Comparison of ENCODE assay signal across 1 cellular context in the genomic region with DNA sequence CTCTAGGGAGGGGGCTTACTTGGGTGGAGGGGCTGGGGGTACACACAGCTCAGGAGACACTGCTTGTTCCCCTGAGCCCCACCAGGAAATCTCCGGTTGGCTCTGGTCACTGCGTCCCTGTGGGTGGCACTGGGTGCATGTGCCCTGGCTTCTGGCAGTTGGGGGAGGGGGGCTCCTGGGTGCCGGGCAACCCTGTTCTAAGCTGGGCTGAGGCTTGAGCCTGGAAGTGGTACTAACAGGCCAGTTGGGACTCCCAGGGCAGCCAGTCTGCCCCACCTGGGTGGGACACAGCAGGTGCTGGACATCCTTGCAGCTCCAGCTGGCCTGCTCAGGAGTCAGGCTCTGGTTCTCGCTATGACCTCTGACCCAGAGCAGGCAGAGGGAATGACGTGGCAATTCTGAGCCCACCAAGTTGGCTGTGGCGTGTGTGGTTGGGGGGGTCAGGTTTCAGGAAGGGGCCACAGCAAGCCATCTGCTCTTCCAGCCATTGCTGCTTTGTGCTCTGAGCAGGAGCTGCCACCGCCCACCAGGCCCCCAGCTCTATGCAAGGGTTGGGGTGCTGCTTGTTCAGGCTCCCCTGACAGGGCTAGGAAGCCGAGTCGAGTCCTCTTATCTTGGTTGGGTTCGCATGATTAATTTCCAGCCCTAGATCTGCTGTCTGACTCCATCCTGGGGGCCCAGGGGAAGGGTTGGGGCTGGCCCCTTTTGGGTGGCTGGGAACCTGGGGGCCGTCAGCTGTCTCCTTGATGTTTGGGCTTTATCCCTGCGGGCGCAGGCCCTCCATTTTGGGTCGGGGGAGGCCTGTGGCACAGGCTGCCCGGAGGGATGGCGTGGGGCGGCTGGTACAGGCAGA.
A peak's percentile ranks its signal among the peaks of the same experiment; 100 is the strongest.
TF ChIP-seq lines count a peak whose summit lies in the region.

No MANE protein-coding gene starts in this region.

TF ChIP-seq in HepG2, 621 proteins besides CTCF, POLR2A, EP300 and RAD21 (continued from another document and continues in another):
- TF ChIP-seq ZNF142 (CRISPR knock-in tag; IDR thresholded peaks at IDR 0.05) (peak; percentile 27; the same call in 1 of the 2 replicates), NFE2L2 (IDR thresholded peaks at IDR 0.05; ENCODE audit: low read length) (peak; percentile 96), THAP7 (CRISPR knock-in tag; IDR thresholded peaks at IDR 0.05) (no peak; the same call in 1 of the 2 replicates), ELF4 (CRISPR knock-in tag; IDR thresholded peaks at IDR 0.05; ENCODE audit: borderline replicate concordance) (0 out of 2 replicates have a peak, but pooled peaks have one; percentile 63), ZFP1 (CRISPR knock-in tag; IDR thresholded peaks at IDR 0.05) (peak; percentile 46; the same call in 1 of the 2 replicates), KLF11 (CRISPR knock-in tag; IDR thresholded peaks at IDR 0.05) (peak; percentile 38; the same call in 1 of the 2 replicates), PAWR (CRISPR knock-in tag; IDR thresholded peaks at IDR 0.05; ENCODE audit: borderline replicate concordance) (no peak), YEATS4 (CRISPR knock-in tag; IDR thresholded peaks at IDR 0.05; ENCODE audit: borderline replicate concordance) (peak; percentile 20; the same call in 1 of the 2 replicates), ZNF224 (CRISPR knock-in tag; IDR thresholded peaks at IDR 0.05) (0 out of 2 replicates have a peak, but pooled peaks have one; percentile 36), GZF1 (CRISPR knock-in tag; IDR thresholded peaks at IDR 0.05) (peak; percentile 6), ZC3H13 (CRISPR knock-in tag; IDR thresholded peaks at IDR 0.05) (no peak; the same call in 1 of the 2 replicates), ZNF510 (CRISPR knock-in tag; IDR thresholded peaks at IDR 0.05; ENCODE audit: low read depth) (peak; percentile 65; the same call in 1 of the 2 replicates), ZNF589 (CRISPR knock-in tag; conservative IDR thresholded peaks at IDR 0.05) (no peak; the same call in none of the 2 replicates), HOXA5 (CRISPR knock-in tag; IDR thresholded peaks at IDR 0.05) (0 out of 2 replicates have a peak, but pooled peaks have one; percentile 15), SRSF9 (IDR thresholded peaks at IDR 0.05; ENCODE audit: borderline replicate concordance, insufficient read depth, low read depth, low read length, poor library complexity, severe bottlenecking) (no peak), ZNF598 (CRISPR knock-in tag; IDR thresholded peaks at IDR 0.05; ENCODE audit: borderline replicate concordance) (0 out of 2 replicates have a peak, but pooled peaks have one; percentile 43), RARG (CRISPR knock-in tag; IDR thresholded peaks at IDR 0.05; ENCODE audit: low read depth) (no peak), NR2F1 (CRISPR knock-in tag; IDR thresholded peaks at IDR 0.05) (peak; percentile 69; a peak in 3 of 4 replicates), ZNF792 (CRISPR knock-in tag; IDR thresholded peaks at IDR 0.05) (peak; percentile 7; the same call in 1 of the 2 replicates), ELF1 (CRISPR knock-in tag; IDR thresholded peaks at IDR 0.05) (peak; percentile 60), HDAC2 (CRISPR knock-in tag; IDR thresholded peaks at IDR 0.05) (peak; percentile 52), SOX5 (CRISPR knock-in tag; IDR thresholded peaks at IDR 0.05; ENCODE audit: borderline replicate concordance) (peak; percentile 19), NR2C2 (CRISPR knock-in tag; IDR thresholded peaks at IDR 0.05; ENCODE audit: borderline replicate concordance) (peak; percentile 97), PHF20 (CRISPR knock-in tag; IDR thresholded peaks at IDR 0.05) (peak; percentile 37; the same call in 1 of the 2 replicates), POLR2AphosphoS5 (IDR thresholded peaks at IDR 0.05; ENCODE audit: low read depth, low read length) (peak; percentile 50; the same call in 1 of the 2 replicates), KLF13 (CRISPR knock-in tag; IDR thresholded peaks at IDR 0.05) (no peak; the same call in 1 of the 2 replicates), GFI1 (CRISPR knock-in tag; IDR thresholded peaks at IDR 0.05; ENCODE audit: borderline replicate concordance) (peak; percentile 66; the same call in 1 of the 2 replicates), SAFB2 (CRISPR knock-in tag; IDR thresholded peaks at IDR 0.05; ENCODE audit: borderline replicate concordance, low read depth) (peak; percentile 83; the same call in 1 of the 2 replicates), GABPA (IDR thresholded peaks at IDR 0.05; ENCODE audit: low read depth, low read length) (no peak), GABPA (CRISPR knock-in tag; IDR thresholded peaks at IDR 0.05; ENCODE audit: low read depth) (peak; percentile 39), ZBTB2 (CRISPR knock-in tag; IDR thresholded peaks at IDR 0.05; ENCODE audit: low read depth) (peak; percentile 3; the same call in 1 of the 2 replicates), MIER2 (CRISPR knock-in tag; IDR thresholded peaks at IDR 0.05) (peak; percentile 18; the same call in 1 of the 2 replicates), ZNF737 (CRISPR knock-in tag; IDR thresholded peaks at IDR 0.05; ENCODE audit: borderline replicate concordance) (no peak), RBM22 (optimal IDR thresholded peaks at IDR 0.05; ENCODE audit: low read length) (peak; percentile 3), SMAD9 (CRISPR knock-in tag; IDR thresholded peaks at IDR 0.05) (peak; percentile 32; the same call in 1 of the 2 replicates), ZFP36L1 (CRISPR knock-in tag; IDR thresholded peaks at IDR 0.05) (0 out of 2 replicates have a peak, but pooled peaks have one; percentile 58), HES4 (CRISPR knock-in tag; IDR thresholded peaks at IDR 0.05; ENCODE audit: borderline replicate concordance) (peak; percentile 87; the same call in 1 of the 2 replicates), SOX13 (IDR thresholded peaks at IDR 0.05) (no peak), SOX13 (CRISPR knock-in tag; conservative IDR thresholded peaks at IDR 0.05 in 1 of 2, IDR thresholded peaks at IDR 0.05 in 1 of 2) (peak in 1 of 2 experiments; percentile 23; a peak in 2 of 4 replicates), HIVEP1 (CRISPR knock-in tag; IDR thresholded peaks at IDR 0.05) (peak; percentile 81), ZNF121 (CRISPR knock-in tag; IDR thresholded peaks at IDR 0.05) (peak; percentile 1; the same call in 1 of the 2 replicates), CHCHD3 (CRISPR knock-in tag; IDR thresholded peaks at IDR 0.05) (peak; percentile 11; the same call in 1 of the 2 replicates), MTA3 (CRISPR knock-in tag; IDR thresholded peaks at IDR 0.05) (peak; percentile 0; the same call in 1 of the 2 replicates)
- TF ChIP-seq, protein P1, sequence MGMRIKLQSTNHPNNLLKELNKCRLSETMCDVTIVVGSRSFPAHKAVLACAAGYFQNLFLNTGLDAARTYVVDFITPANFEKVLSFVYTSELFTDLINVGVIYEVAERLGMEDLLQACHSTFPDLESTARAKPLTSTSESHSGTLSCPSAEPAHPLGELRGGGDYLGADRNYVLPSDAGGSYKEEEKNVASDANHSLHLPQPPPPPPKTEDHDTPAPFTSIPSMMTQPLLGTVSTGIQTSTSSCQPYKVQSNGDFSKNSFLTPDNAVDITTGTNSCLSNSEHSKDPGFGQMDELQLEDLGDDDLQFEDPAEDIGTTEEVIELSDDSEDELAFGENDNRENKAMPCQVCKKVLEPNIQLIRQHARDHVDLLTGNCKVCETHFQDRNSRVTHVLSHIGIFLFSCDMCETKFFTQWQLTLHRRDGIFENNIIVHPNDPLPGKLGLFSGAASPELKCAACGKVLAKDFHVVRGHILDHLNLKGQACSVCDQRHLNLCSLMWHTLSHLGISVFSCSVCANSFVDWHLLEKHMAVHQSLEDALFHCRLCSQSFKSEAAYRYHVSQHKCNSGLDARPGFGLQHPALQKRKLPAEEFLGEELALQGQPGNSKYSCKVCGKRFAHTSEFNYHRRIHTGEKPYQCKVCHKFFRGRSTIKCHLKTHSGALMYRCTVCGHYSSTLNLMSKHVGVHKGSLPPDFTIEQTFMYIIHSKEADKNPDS (CRISPR knock-in tag; IDR thresholded peaks at IDR 0.05) = peak; percentile 92
- TF ChIP-seq, protein P2, sequence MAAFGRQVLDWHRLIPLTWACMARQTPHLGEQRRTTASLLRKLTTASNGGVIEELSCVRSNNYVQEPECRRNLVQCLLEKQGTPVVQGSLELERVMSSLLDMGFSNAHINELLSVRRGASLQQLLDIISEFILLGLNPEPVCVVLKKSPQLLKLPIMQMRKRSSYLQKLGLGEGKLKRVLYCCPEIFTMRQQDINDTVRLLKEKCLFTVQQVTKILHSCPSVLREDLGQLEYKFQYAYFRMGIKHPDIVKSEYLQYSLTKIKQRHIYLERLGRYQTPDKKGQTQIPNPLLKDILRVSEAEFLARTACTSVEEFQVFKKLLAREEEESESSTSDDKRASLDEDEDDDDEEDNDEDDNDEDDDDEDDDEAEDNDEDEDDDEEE (CRISPR knock-in tag; IDR thresholded peaks at IDR 0.05) = peak; percentile 96; the same call in 1 of the 2 replicates
- TF ChIP-seq, protein P3, sequence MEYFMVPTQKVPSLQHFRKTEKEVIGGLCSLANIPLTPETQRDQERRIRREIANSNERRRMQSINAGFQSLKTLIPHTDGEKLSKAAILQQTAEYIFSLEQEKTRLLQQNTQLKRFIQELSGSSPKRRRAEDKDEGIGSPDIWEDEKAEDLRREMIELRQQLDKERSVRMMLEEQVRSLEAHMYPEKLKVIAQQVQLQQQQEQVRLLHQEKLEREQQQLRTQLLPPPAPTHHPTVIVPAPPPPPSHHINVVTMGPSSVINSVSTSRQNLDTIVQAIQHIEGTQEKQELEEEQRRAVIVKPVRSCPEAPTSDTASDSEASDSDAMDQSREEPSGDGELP (IDR thresholded peaks at IDR 0.05; ENCODE audit: borderline replicate concordance, low read depth) = peak; percentile 75; the same call in 1 of the 2 replicates
- TF ChIP-seq, protein P4, sequence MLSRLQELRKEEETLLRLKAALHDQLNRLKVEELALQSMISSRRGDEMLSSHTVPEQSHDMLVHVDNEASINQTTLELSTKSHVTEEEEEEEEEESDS (CRISPR knock-in tag; IDR thresholded peaks at IDR 0.05; ENCODE audit: borderline replicate concordance) = 0 out of 2 replicates have a peak, but pooled peaks have one; percentile 58
- TF ChIP-seq, protein P5, sequence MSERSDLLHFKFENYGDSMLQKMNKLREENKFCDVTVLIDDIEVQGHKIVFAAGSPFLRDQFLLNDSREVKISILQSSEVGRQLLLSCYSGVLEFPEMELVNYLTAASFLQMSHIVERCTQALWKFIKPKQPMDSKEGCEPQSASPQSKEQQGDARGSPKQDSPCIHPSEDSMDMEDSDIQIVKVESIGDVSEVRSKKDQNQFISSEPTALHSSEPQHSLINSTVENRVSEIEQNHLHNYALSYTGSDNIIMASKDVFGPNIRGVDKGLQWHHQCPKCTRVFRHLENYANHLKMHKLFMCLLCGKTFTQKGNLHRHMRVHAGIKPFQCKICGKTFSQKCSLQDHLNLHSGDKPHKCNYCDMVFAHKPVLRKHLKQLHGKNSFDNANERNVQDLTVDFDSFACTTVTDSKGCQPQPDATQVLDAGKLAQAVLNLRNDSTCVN (CRISPR knock-in tag; IDR thresholded peaks at IDR 0.05; ENCODE audit: borderline replicate concordance) = peak; percentile 10; the same call in 1 of the 2 replicates
